14 cellular contexts compared by ENCODE assay signal in the genomic region with DNA sequence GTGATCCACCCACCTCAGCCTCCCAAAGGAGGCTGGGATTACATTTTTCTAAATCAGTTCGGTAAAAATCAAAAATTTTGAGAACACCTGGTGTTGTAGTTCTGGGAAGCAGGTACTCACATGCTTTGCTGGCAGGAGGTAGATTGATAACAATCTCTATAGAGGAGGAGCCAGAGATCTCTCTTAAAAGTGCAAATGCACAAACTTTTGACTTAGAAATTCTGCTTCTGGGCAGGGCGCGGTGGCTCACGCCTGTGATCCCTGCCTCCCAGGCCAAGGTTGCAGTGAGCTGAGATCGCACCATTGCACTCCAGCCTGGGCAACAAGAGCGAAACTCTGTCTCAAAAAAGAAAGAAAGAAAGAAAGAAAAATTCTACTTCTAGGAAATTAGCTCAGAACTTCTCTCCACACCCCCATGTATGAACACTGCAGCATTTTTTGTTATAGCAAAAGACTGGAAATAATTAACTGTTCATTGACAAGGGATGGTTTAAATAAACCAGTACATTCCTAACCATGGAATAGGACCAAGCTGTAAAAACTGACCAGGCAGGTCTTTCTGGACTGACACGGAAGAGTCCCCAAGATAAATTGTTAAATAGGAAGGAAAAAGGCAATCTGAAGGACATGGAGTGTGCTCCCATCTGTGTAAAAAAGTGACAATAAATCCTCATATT. TPM values are rescaled to one million over a fixed set of nuclear protein-coding genes. Genes with fewer than 3 reads are reported as not detected.
DNase-seq lines count a peak whose midpoint lies in the region; ATAC-seq and TF ChIP-seq lines count a peak whose summit lies in the region.
"Had no signal": no experiment of that assay in that cellular context is flagged by ENCODE, and none has a peak within 500 bp of the region (broad histone marks: within the 10 kb centered on the region; RNA-seq: fewer than 3 reads in every experiment).

No MANE protein-coding gene starts in this region.

- no peaks in the 10 kb centered on the region for H3K27me3 ChIP-seq in RWPE2 (ENCODE audit: insufficient read depth, poor library complexity, severe bottlenecking)
- H3K27me3 ChIP-seq in esophagus (ENCODE audit: control insufficient read depth in 1 of 2, insufficient read depth in 2 of 2, low read length in 2 of 2): no peaks in the 10 kb centered on the region
- H3K27me3 ChIP-seq: heart left ventricle, tibial artery had no signal

- peak overlapping the region; percentile 89 for H3K27ac Mint-ChIP-seq in progenitor cell of endocrine pancreas

- H3K36me3 Mint-ChIP-seq in progenitor cell of endocrine pancreas (ENCODE audit: insufficient read depth): no peaks in the 10 kb centered on the region
- H3K36me3 Mint-ChIP-seq: natural killer cell treated with Interleukin-12 subunit alpha and Interleukin-12 subunit beta and Interleukin-15 and Interleukin-18, amount 100 ng/mL, for 72 hours had no signal

- no peak overlapping the region for H3K4me3 Mint-ChIP-seq in progenitor cell of endocrine pancreas (ENCODE audit: low read depth)
- H3K4me3 Mint-ChIP-seq: natural killer cell treated with Interleukin-12 subunit alpha and Interleukin-12 subunit beta and Interleukin-15 and Interleukin-18, amount 100 ng/mL, for 72 hours had no signal

- ATAC-seq in RWPE2 (ENCODE audit: low read depth) (peak; percentile 20; the same call in 2 of the 3 replicates), GM18502 (IDR thresholded peaks at IDR 0.05; ENCODE audit: poor library complexity, unreplicated experiment) (no peak)
- ATAC-seq: heart left ventricle, right cardiac atrium had no signal

- H3K4me3 ChIP-seq in RWPE2 (ENCODE audit: severe bottlenecking): no peak overlapping the region
- H3K4me3 ChIP-seq in esophagus (ENCODE audit: low read depth in 1 of 2, low read length in 2 of 2): no peak overlapping the region
- H3K4me3 ChIP-seq: heart left ventricle, tibial artery had no signal

- no peaks in the 10 kb centered on the region for H3K27me3 Mint-ChIP-seq in progenitor cell of endocrine pancreas

- WGBS in esophagus, 2 donors: 44 to 59% methylated on average over 7 of the region's 7 CpGs

- H3K4me1 ChIP-seq in RWPE2 (ENCODE audit: insufficient read depth, poor library complexity, severe bottlenecking) (peaks cover 67% of the 10 kb centered on the region), esophagus (ENCODE audit: control insufficient read depth in 2 of 2, insufficient read depth in 2 of 2, low read length in 1 of 2) (peaks cover 0 to 29% of the 10 kb centered on the region in 2 donors)

- DNase-seq in DMS53 (lab: John Stamatoyannopoulos, UW): peak; percentile 38
- no peak for DNase-seq in DMS53 treated with DMSO at 0.1 percent for 48 hours (lab: John Stamatoyannopoulos, UW; ENCODE audit: unreplicated experiment)
- DNase-seq in RWPE2 (ENCODE audit: low spot score): no peak
- DNase-seq in progenitor cell of endocrine pancreas (ENCODE audit: low spot score, unreplicated experiment): no peak
- DNase-seq in hippocampal formation (lab: John Stamatoyannopoulos, UW): no peak
- no peak for DNase-seq in germinal center (ENCODE audit: low spot score)
- DNase-seq: 8988T; activated CD8-positive, alpha-beta memory T cell treated with anti-CD3 and anti-CD28 coated beads, Interleukin-2, amount 50 U/mL, for 4 hours; heart left ventricle; right cardiac atrium; tibial artery had no signal

- peaks cover 41% of the 10 kb centered on the region for H3K4me1 Mint-ChIP-seq in progenitor cell of endocrine pancreas (ENCODE audit: low read depth)

- H3K9me3 Mint-ChIP-seq in progenitor cell of endocrine pancreas (ENCODE audit: low read depth): no peaks in the 10 kb centered on the region
- H3K9me3 Mint-ChIP-seq: natural killer cell treated with Interleukin-12 subunit alpha and Interleukin-12 subunit beta and Interleukin-15 and Interleukin-18, amount 100 ng/mL, for 72 hours had no signal

- H3K36me3 ChIP-seq in RWPE2 (ENCODE audit: low read depth) (no peaks in the 10 kb centered on the region), esophagus (ENCODE audit: control insufficient read depth in 2 of 2, insufficient read depth in 2 of 2, low read length in 1 of 2) (no peaks in the 10 kb centered on the region)
- H3K36me3 ChIP-seq: heart left ventricle, tibial artery had no signal

- TF ChIP-seq CTCF in RWPE2 (IDR thresholded peaks at IDR 0.05; ENCODE audit: poor library complexity, severe bottlenecking) (no peak), progenitor cell of endocrine pancreas (IDR thresholded peaks at IDR 0.05; ENCODE audit: unreplicated experiment) (no peak)

- H3K27ac ChIP-seq in RWPE2 (ENCODE audit: poor library complexity, severe bottlenecking) (peak overlapping the region; percentile 83), esophagus (ENCODE audit: low read depth in 2 of 2, low read length in 1 of 2) (peak overlapping the region; percentile 23 to 66)
- H3K27ac ChIP-seq: heart left ventricle, tibial artery had no signal

- H3K9me3 ChIP-seq in RWPE2 (ENCODE audit: severe bottlenecking): no peaks in the 10 kb centered on the region
- no peaks in the 10 kb centered on the region for H3K9me3 ChIP-seq in esophagus (ENCODE audit: control insufficient read depth in 2 of 2, insufficient read depth in 1 of 2, low read depth in 1 of 2, low read length in 1 of 2)
- H3K9me3 ChIP-seq: heart left ventricle, tibial artery had no signal

RNA-seq across cellular contexts. Expression of gene TRIB3, which starts 14.4 kb away (rescaled TPM):
- polyA plus RNA-seq in esophagus: 10 to 100 TPM in 1 of 2 donors, 1 to 10 TPM in 1; 7.6 to 21.1 TPM
- total RNA-seq in progenitor cell of endocrine pancreas: 5.2 and 7.8 TPM in 2 replicates

RNA-seq across cellular contexts. Expression of gene NRSN2, which starts 19.3 kb away (rescaled TPM):
- 1 to 10 TPM; 6.0 to 6.1 TPM for polyA plus RNA-seq in esophagus
- total RNA-seq in progenitor cell of endocrine pancreas: 28.9 and 33.0 TPM in 2 replicates

RNA-seq across cellular contexts. Expression of gene SOX12, which starts 40.8 kb away (rescaled TPM):
- polyA plus RNA-seq in esophagus: 1 to 10 TPM; 2.2 to 2.4 TPM
- 54.8 and 59.0 TPM in 2 replicates for total RNA-seq in progenitor cell of endocrine pancreas

RNA-seq across cellular contexts. Expression of gene RBCK1, which starts 41.9 kb away (rescaled TPM):
- 10 to 100 TPM; 58.6 to 86.6 TPM for polyA plus RNA-seq in esophagus
- 92.7 and 108 TPM in 2 replicates for total RNA-seq in progenitor cell of endocrine pancreas
